In the genomic region with DNA sequence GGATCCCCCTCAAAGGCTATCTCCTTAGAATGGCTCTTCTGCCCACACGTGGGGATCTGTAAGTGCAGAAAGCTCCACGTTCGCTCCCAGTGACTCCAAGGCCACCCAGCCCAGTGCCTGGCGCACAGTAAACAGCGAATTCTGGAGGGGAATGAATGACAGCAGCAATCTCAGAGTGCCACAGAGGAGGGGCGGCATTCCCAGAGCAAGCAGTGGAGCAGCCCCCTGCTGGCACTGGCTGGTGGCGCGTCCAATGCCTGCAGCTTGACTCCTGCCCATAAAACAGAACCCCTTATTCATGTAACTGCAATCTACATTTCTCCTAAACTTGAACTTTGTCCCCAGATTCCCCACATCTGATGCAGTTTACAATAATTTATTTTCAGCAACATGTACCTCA, we compare ENCODE assay signal across 9 cellular contexts.
DNase-seq lines count a peak whose midpoint lies in the region; ATAC-seq and TF ChIP-seq lines count a peak whose summit lies in the region.
"Had no signal": no experiment of that assay in that cellular context is flagged by ENCODE, and none has a peak within 500 bp of the region (broad histone marks: within the 10 kb centered on the region; RNA-seq: fewer than 3 reads in every experiment).

No MANE protein-coding gene starts in this region.

- TF ChIP-seq CTCF in nephron progenitor cell (IDR thresholded peaks at IDR 0.05) = peak; percentile 73

- no peak overlapping the region for H3K4me3 Mint-ChIP-seq in nephron progenitor cell

- peaks cover 100% of the 10 kb centered on the region for H3K27me3 Mint-ChIP-seq in nephron progenitor cell (ENCODE audit: low read depth, poor library complexity)

- H3K4me3 ChIP-seq in adipocyte (ENCODE audit: low read length) = no peak overlapping the region
- H3K4me3 ChIP-seq: BLaER1 treated with 17β-estradiol and CSF1 and Interleukin-3, amounts not matched to agents 10 nM and 100 nM had no signal

- DNase-seq in NCI-H1092 treated with DMSO at 0.1 percent for 48 hours (lab: John Stamatoyannopoulos, UW) (peak; percentile 15), NCI-H1092 (lab: John Stamatoyannopoulos, UW) (no peak), HK-2 (ENCODE audit: unreplicated experiment) (peak; percentile 36), adipocyte (ENCODE audit: low read depth) (peak; percentile 24), nephron progenitor cell (peak; percentile 72), T-helper 1 cell (no peak), NCI-H510A (lab: John Stamatoyannopoulos, UW) (no peak)

- H3K27ac Mint-ChIP-seq in nephron progenitor cell = no peak overlapping the region

- H3K4me1 Mint-ChIP-seq in nephron progenitor cell = peaks cover 8% of the 10 kb centered on the region

- peaks cover 71% of the 10 kb centered on the region for H3K27me3 ChIP-seq in adipocyte (replicated peaks; ENCODE audit: control insufficient read depth, insufficient read depth, low read length)

- H3K36me3 Mint-ChIP-seq in nephron progenitor cell (ENCODE audit: low read depth) = no peaks in the 10 kb centered on the region

- no peaks in the 10 kb centered on the region for H3K9me3 ChIP-seq in adipocyte (ENCODE audit: control insufficient read depth, low read length)
- H3K9me3 ChIP-seq: BLaER1 treated with 17β-estradiol and CSF1 and Interleukin-3, amounts not matched to agents 10 nM and 100 nM had no signal

- H3K9me3 Mint-ChIP-seq in nephron progenitor cell = peaks cover 4% of the 10 kb centered on the region

- no peak overlapping the region for H3K9ac ChIP-seq in adipocyte (ENCODE audit: low read length)
- H3K9ac ChIP-seq: BLaER1 treated with 17β-estradiol and CSF1 and Interleukin-3, amounts not matched to agents 10 nM and 100 nM had no signal

- no peaks in the 10 kb centered on the region for H3K4me1 ChIP-seq in adipocyte (ENCODE audit: control insufficient read depth, insufficient read depth, low read length)

- no peaks in the 10 kb centered on the region for H3K36me3 ChIP-seq in adipocyte (ENCODE audit: control insufficient read depth, insufficient read depth, low read length, severe bottlenecking)
- H3K36me3 ChIP-seq: BLaER1 treated with 17β-estradiol and CSF1 and Interleukin-3, amounts not matched to agents 10 nM and 100 nM had no signal

- no peak for ATAC-seq in HG03565 (IDR thresholded peaks at IDR 0.05; ENCODE audit: unreplicated experiment)

Comparison
In these comparisons a context has a peak if more than half of its experiments do, and no peak if none do; other contexts are left out.
1. DNase-seq: peak in NCI-H1092 treated with DMSO at 0.1 percent for 48 hours (single experiment), HK-2 (single experiment), adipocyte (single experiment) and nephron progenitor cell (single experiment); none in NCI-H1092 (single experiment), T-helper 1 cell (0 of 5) and NCI-H510A (single experiment).